In the genomic region with DNA sequence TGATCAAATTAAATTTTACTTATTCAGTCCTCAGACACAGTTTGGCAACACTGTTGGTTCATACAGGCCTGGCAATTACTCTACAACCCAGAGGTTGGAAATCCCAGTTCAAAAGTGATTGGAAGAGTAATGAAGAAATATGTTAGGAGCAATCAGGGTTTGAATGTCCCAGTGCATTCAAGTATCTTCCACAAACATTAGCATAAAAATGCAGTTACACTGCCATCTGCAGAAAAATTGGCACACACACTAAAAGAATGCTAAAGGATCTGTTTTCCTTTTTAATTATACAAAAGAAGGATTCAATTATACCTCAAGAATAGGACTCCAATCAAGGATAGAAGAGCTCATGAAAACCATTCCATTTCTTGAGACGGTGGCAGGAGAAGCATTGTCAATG, we compare ENCODE assay signal across 20 cellular contexts.
DNase-seq lines count a peak whose midpoint lies in the region; ATAC-seq, FAIRE-seq and TF ChIP-seq lines count a peak whose summit lies in the region.
"Had no signal": no experiment of that assay in that cellular context is flagged by ENCODE, and none has a peak within 500 bp of the region (broad histone marks: within the 10 kb centered on the region; RNA-seq: fewer than 3 reads in every experiment).

No MANE protein-coding gene starts in this region.

- no peaks in the 10 kb centered on the region for H3K36me3 ChIP-seq in RWPE2 (ENCODE audit: low read depth)
- H3K36me3 ChIP-seq: left lung, pancreas, transverse colon had no signal

- TF ChIP-seq EP300 in Ishikawa (IDR thresholded peaks at IDR 0.05; ENCODE audit: borderline replicate concordance) = no peak

- H3K27ac ChIP-seq in RWPE2 (ENCODE audit: poor library complexity, severe bottlenecking) = no peak overlapping the region
- H3K27ac ChIP-seq: KMS-11, left lung, pancreas, transverse colon had no signal

- no peak overlapping the region for H3K4me3 ChIP-seq in RWPE2 (ENCODE audit: severe bottlenecking)
- H3K4me3 ChIP-seq: left lung, pancreas, smooth muscle cell, transverse colon had no signal

- no peaks in the 10 kb centered on the region for H3K27me3 ChIP-seq in RWPE2 (ENCODE audit: insufficient read depth, poor library complexity, severe bottlenecking)
- H3K27me3 ChIP-seq: left lung, pancreas, transverse colon had no signal

- DNase-seq in D721Med (ENCODE audit: insufficient read length, low spot score) (no peak), RWPE2 (ENCODE audit: low spot score) (no peak), kidney glomerular epithelial cell (lab: John Stamatoyannopoulos, UW) (peak; percentile 0), amygdala (lab: John Stamatoyannopoulos, UW) (no peak), NCI-H524 treated with DMSO at 0.1 percent for 48 hours (lab: John Stamatoyannopoulos, UW) (no peak)
- no peak for DNase-seq in stimulated activated CD4-positive, alpha-beta T cell treated with anti-CD3 and anti-CD28 coated beads, Interleukin-15, amount 100 ng/mL, for 24 hours
- DNase-seq: activated CD4-positive, alpha-beta T cell treated with anti-CD3 and anti-CD28 coated beads for 4 hours; activated naive CD4-positive, alpha-beta T cell treated with anti-CD3 and anti-CD28 coated beads, Interleukin-2, amount 10 ng/mL, durations not matched to agents 7 days and 5 days; activated T-cell treated with anti-CD3 and anti-CD28 coated beads for 4 hours; CD4-positive, alpha-beta memory T cell; H7; left lung; NCI-H1694; pancreas; Right ventricle myocardium superior; transverse colon had no signal

- no peaks in the 10 kb centered on the region for H3K4me1 ChIP-seq in RWPE2 (ENCODE audit: insufficient read depth, poor library complexity, severe bottlenecking)
- H3K4me1 ChIP-seq: left lung, pancreas, transverse colon had no signal

- FAIRE-seq in D721Med (lab: Jason Lieb, UNC) = no peak
- FAIRE-seq: pancreas had no signal

- H3K9me3 ChIP-seq in RWPE2 (ENCODE audit: severe bottlenecking) = no peaks in the 10 kb centered on the region
- H3K9me3 ChIP-seq: pancreas, transverse colon had no signal

- ATAC-seq in RWPE2 (ENCODE audit: low read depth) (peak; percentile 55; the same call in 1 of the 3 replicates), GM19397 (IDR thresholded peaks at IDR 0.05; ENCODE audit: unreplicated experiment) (no peak)
- ATAC-seq: left lung, pancreas had no signal

- TF ChIP-seq CTCF in D721Med (IDR thresholded peaks at IDR 0.05; ENCODE audit: insufficient read depth, missing control alignments) (peak; percentile 13), RWPE2 (IDR thresholded peaks at IDR 0.05; ENCODE audit: poor library complexity, severe bottlenecking) (peak; percentile 69)

- 0 out of 2 replicates have a peak, but pooled peaks have one; percentile 16 for TF ChIP-seq RAD21 in Ishikawa (IDR thresholded peaks at IDR 0.05; ENCODE audit: low read depth)

TF ChIP-seq in Ishikawa, 13 proteins besides CTCF, POLR2A, EP300 and RAD21:
- TF ChIP-seq, protein P1, sequence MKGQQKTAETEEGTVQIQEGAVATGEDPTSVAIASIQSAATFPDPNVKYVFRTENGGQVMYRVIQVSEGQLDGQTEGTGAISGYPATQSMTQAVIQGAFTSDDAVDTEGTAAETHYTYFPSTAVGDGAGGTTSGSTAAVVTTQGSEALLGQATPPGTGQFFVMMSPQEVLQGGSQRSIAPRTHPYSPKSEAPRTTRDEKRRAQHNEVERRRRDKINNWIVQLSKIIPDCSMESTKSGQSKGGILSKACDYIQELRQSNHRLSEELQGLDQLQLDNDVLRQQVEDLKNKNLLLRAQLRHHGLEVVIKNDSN (IDR thresholded peaks at IDR 0.05) = no peak
- TF ChIP-seq, protein P2, sequence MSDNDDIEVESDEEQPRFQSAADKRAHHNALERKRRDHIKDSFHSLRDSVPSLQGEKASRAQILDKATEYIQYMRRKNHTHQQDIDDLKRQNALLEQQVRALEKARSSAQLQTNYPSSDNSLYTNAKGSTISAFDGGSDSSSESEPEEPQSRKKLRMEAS (IDR thresholded peaks at IDR 0.05) = no peak
- TF ChIP-seq CEBPB (IDR thresholded peaks at IDR 0.05) = no peak
